Comparison of ENCODE assay signal across 1 cellular context in the genomic region with DNA sequence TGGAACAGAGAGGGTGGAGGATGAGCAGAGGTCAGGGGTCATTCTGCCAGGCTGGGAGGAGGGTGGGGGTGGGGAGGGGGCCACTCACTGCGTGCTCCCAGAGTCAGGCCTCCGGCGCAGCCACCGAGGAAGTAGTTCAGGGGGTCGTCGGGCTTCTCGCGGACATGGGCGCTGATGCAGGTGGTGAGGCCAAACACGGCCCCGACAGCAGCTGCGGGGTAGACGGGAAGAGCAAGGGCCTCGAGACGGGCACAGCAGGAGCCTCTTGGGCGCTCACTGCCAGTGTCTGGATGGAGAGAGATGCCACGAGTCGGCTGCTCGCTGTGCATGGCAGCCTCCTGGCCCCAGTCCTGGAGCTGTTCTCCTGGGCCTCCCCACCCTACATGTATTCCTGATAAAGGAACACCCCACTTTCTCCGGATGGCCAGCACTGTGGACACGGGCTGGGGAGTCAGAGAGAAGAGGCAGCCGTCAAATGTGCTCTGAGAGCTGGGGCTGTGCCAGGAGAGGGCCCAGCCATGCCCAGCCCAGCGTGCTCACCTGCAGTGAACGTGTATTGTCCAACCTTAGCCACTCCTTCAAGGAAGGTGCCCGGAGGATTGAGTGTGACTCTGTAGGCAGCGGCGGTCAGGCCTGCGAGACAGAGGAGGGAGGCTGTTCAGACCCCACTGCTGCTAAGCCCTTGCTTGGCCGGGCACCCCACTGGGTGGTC.
TF ChIP-seq lines count a peak whose summit lies in the region.

No MANE protein-coding gene starts in this region.

TF ChIP-seq in K562, 482 proteins besides CTCF, POLR2A, EP300 and RAD21:
- TF ChIP-seq NR2C2 (CRISPR knock-in tag; IDR thresholded peaks at IDR 0.05) = no peak
- 0 out of 2 replicates have a peak, but pooled peaks have one; percentile 27 for TF ChIP-seq NR2C2 (tag; IDR thresholded peaks at IDR 0.05)
- TF ChIP-seq CCAR2 (IDR thresholded peaks at IDR 0.05; ENCODE audit: low read depth, low read length) = no peak
- TF ChIP-seq CEBPB (tag; IDR thresholded peaks at IDR 0.05) = no peak
- no peak for TF ChIP-seq SNIP1 (IDR thresholded peaks at IDR 0.05; ENCODE audit: low read depth)
- no peak for TF ChIP-seq RFX1 (IDR thresholded peaks at IDR 0.05)
- no peak for TF ChIP-seq UBTF (IDR thresholded peaks at IDR 0.05; ENCODE audit: borderline replicate concordance in 1 of 2, low read depth in 2 of 2, low read length in 2 of 2)
- TF ChIP-seq, protein P1, sequence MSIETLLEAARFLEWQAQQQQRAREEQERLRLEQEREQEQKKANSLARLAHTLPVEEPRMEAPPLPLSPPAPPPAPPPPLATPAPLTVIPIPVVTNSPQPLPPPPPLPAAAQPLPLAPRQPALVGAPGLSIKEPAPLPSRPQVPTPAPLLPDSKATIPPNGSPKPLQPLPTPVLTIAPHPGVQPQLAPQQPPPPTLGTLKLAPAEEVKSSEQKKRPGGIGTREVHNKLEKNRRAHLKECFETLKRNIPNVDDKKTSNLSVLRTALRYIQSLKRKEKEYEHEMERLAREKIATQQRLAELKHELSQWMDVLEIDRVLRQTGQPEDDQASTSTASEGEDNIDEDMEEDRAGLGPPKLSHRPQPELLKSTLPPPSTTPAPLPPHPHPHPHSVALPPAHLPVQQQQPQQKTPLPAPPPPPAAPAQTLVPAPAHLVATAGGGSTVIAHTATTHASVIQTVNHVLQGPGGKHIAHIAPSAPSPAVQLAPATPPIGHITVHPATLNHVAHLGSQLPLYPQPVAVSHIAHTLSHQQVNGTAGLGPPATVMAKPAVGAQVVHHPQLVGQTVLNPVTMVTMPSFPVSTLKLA (conservative IDR thresholded peaks at IDR 0.05) = no peak
